In genomic region chr14:86787782-86788181, GRCh38 we compare ENCODE assay signal across 1 cellular context.
TF ChIP-seq lines count a peak whose summit lies in the region.

No MANE protein-coding gene starts in this region.

TF ChIP-seq in SK-N-SH treated with all-trans-retinoic acid at 6 μM for 48 hours, 23 proteins besides CTCF, POLR2A, EP300 and RAD21 (continued from another document):
- TF ChIP-seq ZNF70 (CRISPR knock-in tag; IDR thresholded peaks at IDR 0.05) = no peak
- TF ChIP-seq TCF4 (CRISPR knock-in tag; IDR thresholded peaks at IDR 0.05; ENCODE audit: borderline replicate concordance) = no peak
- no peak for TF ChIP-seq ZFP30 (CRISPR knock-in tag; IDR thresholded peaks at IDR 0.05)
- no peak for TF ChIP-seq TOX (CRISPR knock-in tag; IDR thresholded peaks at IDR 0.05; ENCODE audit: borderline replicate concordance)
- TF ChIP-seq CSRNP3 (CRISPR knock-in tag; IDR thresholded peaks at IDR 0.05) = no peak
